ENCODE assay signal across 1 cellular context in the genomic region with DNA sequence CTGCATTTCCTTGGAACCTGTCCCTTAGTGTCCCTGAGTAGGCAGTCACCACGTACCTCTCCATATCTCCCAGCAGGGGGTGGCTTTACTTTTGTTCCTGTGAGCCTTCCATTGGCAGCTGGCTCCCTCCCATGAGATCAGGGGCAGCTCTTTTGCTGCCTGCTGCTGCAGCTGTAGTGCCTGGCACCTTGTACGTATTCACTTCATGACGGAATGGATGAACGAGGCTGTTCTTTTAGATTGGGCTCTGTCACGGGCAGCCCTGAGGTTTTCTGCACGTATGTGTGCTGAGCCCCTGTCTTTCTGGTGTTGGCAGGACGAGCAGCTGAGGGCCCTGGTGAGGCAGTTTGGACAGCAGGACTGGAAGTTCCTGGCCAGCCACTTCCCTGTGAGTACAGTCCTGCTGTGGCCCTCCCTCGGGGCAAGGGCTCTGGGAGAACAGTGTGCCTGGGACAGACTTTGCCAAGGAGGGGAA.
TF ChIP-seq lines count a peak whose summit lies in the region.

No MANE protein-coding gene starts in this region.

TF ChIP-seq in SK-N-SH, 30 proteins besides CTCF, POLR2A, EP300 and RAD21 (continued from another document):
- TF ChIP-seq IRF3 (IDR thresholded peaks at IDR 0.05; ENCODE audit: low read depth, low read length) = no peak
